24 cellular contexts compared by ENCODE assay signal in genomic region chr10:234708-235406, GRCh38.
A peak's percentile ranks its signal among the peaks of the same experiment; 100 is the strongest.
DNase-seq lines count a peak whose midpoint lies in the region; ATAC-seq and TF ChIP-seq lines count a peak whose summit lies in the region.
"Had no signal": no experiment of that assay in that cellular context is flagged by ENCODE, and none has a peak within 500 bp of the region (broad histone marks: within the 10 kb centered on the region; RNA-seq: fewer than 3 reads in every experiment).

No MANE protein-coding gene starts in this region.

- no peaks in the 10 kb centered on the region for H3K27me3 Mint-ChIP-seq in mesothelial cell of epicardium (ENCODE audit: low read depth)
- H3K27me3 Mint-ChIP-seq: activated CD4-positive, alpha-beta T cell treated with anti-CD3 and anti-CD28 coated beads, Interleukin-2, amount 10 ng/mL, durations not matched to agents 7 days and 5 days; natural killer cell treated with Interleukin-12 subunit alpha and Interleukin-12 subunit beta and Interleukin-15 and Interleukin-18, amount 100 ng/mL, for 72 hours had no signal

- CTCF ChIA-PET in PC-3 (lab: Charles Lee), result interaction anchor here (0.6 kb wide), 1 partner anchor 686 kb away, joined by 7 read pairs; no protein-coding TSS in a partner anchor

- H3K4me1 ChIP-seq in PC-3 (ENCODE audit: insufficient read depth, low read length), result peaks cover 7% of the 10 kb centered on the region
- H3K4me1 ChIP-seq: gastrocnemius medialis had no signal

- H3K9me2 ChIP-seq in PC-3 (replicated peaks; ENCODE audit: low read length), result no peaks in the 10 kb centered on the region

- H3K79me2 ChIP-seq in PC-3 (ENCODE audit: low read length), result no peaks in the 10 kb centered on the region

- peaks cover 12% of the 10 kb centered on the region for H3K36me3 Mint-ChIP-seq in mesothelial cell of epicardium
- H3K36me3 Mint-ChIP-seq: natural killer cell treated with Interleukin-12 subunit alpha and Interleukin-12 subunit beta and Interleukin-15 and Interleukin-18, amount 100 ng/mL, for 72 hours had no signal

- H3K9me3 Mint-ChIP-seq in mesothelial cell of epicardium, result no peaks in the 10 kb centered on the region
- H3K9me3 Mint-ChIP-seq: activated CD4-positive, alpha-beta T cell treated with anti-CD3 and anti-CD28 coated beads, Interleukin-2, amount 10 ng/mL, durations not matched to agents 7 days and 5 days; activated T-helper 2 cell treated with anti-CD3 and anti-CD28 coated beads, Interferon-gamma antibody, Interleukin-2, Interleukin-4, amounts not matched to agents 10 μg/mL and 5 μg/mL and 100 μg/mL, durations not matched to agents 14 hours and 24 hours and 36 hours; natural killer cell treated with Interleukin-12 subunit alpha and Interleukin-12 subunit beta and Interleukin-15 and Interleukin-18, amount 100 ng/mL, for 72 hours had no signal

- H3K4me3 ChIP-seq in PC-3 (ENCODE audit: low read length), result no peak overlapping the region
- H3K4me3 ChIP-seq: gastrocnemius medialis, tibial artery had no signal

- no peaks in the 10 kb centered on the region for H3K9me3 ChIP-seq in PC-3 (ENCODE audit: low read length)
- H3K9me3 ChIP-seq: gastrocnemius medialis, tibial artery had no signal

- no peak overlapping the region for H3K4me2 ChIP-seq in PC-3 (ENCODE audit: low read length)

- H3K4me1 Mint-ChIP-seq in mesothelial cell of epicardium, result peaks cover 17% of the 10 kb centered on the region

- ATAC-seq in PC-3, result 0 out of 2 replicates have a peak, but pooled peaks have one; percentile 27
- ATAC-seq in left colon, result no peak
- ATAC-seq: gastrocnemius medialis; natural killer cell treated with Interleukin-12 subunit alpha and Interleukin-12 subunit beta and Interleukin-15 and Interleukin-18, amount 100 ng/mL, for 72 hours had no signal

- H4K20me1 ChIP-seq in PC-3 (ENCODE audit: low read length), result no peaks in the 10 kb centered on the region

- BruUV-seq in PC-3 (replicated peaks; lab: Mats Ljungman, UMichigan), result no TSS peak

- no peaks in the 10 kb centered on the region for H3F3A ChIP-seq in PC-3 (ENCODE audit: low read length, unreplicated experiment)

- TF ChIP-seq CTCF in C4-2B (conservative IDR thresholded peaks at IDR 0.05), result peak; percentile 8
- no peak for TF ChIP-seq CTCF in PC-3 (conservative IDR thresholded peaks at IDR 0.05; ENCODE audit: low read depth, low read length)
- TF ChIP-seq CTCF in mesothelial cell of epicardium (IDR thresholded peaks at IDR 0.05; ENCODE audit: unreplicated experiment), result no peak

- H3K9ac ChIP-seq in PC-3 (ENCODE audit: low read length), result no peak overlapping the region

- POLR2A ChIA-PET in PC-3 (lab: Charles Lee; ENCODE audit: unreplicated experiment), result no interaction called here

- H3K27ac ChIP-seq in C4-2B (peak overlapping the region; percentile 72), PC-3 (ENCODE audit: low read length) (no peak overlapping the region), epithelial cell of prostate (no peak overlapping the region)
- H3K27ac ChIP-seq: gastrocnemius medialis, tibial artery had no signal

- no peaks in the 10 kb centered on the region; the same call in 1 of the 2 replicates for H3K36me3 ChIP-seq in PC-3 (ENCODE audit: low read depth, low read length)

- DNase-seq in PC-3, result no peak
- peak; percentile 36 for DNase-seq in epithelial cell of prostate (ENCODE audit: low read depth, low spot score)
- DNase-seq in mesothelial cell of epicardium (ENCODE audit: low spot score in 2 of 2, unreplicated experiment in 2 of 2), result no peak
- no peak for DNase-seq in stimulated activated CD4-positive, alpha-beta T cell treated with anti-CD3 and anti-CD28 coated beads, Interleukin-2, amount 100 ng/mL, for 48 hours
- no peak for DNase-seq in NCI-H524 (lab: John Stamatoyannopoulos, UW)
- DNase-seq in left colon, result no peak
- no peak for DNase-seq in HuH-7 (ENCODE audit: low spot score)
- DNase-seq: activated CD4-positive, alpha-beta T cell treated with anti-CD3 and anti-CD28 coated beads, Interleukin-2, amount 10 ng/mL, durations not matched to agents 7 days and 5 days; activated CD8-positive, alpha-beta memory T cell treated with anti-CD3 and anti-CD28 coated beads, Interleukin-2, amount 50 U/mL, for 4 hours; cortex of kidney; gastrocnemius medialis; HCEC 1CT; kidney glomerular epithelial cell; midbrain; NCI-H1694; NCI-H510A; posterior cingulate gyrus; RPMI8226; small intestine; stimulated activated naive CD4-positive, alpha-beta T cell treated with Interleukin-2 at 50 U/mL for 16 hours; tibial artery had no signal

- intact Hi-C loops in PC-3 (cut with micrococcal nuclease) (loop anchor here (5.0 to 10.0 kb wide), 2 partner anchors 58 to 250 kb away; no protein-coding TSS in a partner anchor), left colon (cut with DNase I, micrococcal nuclease) (no loop called here)

- no peak overlapping the region for H3K4me3 Mint-ChIP-seq in mesothelial cell of epicardium
- H3K4me3 Mint-ChIP-seq: activated CD4-positive, alpha-beta T cell treated with anti-CD3 and anti-CD28 coated beads, Interleukin-2, amount 10 ng/mL, durations not matched to agents 7 days and 5 days; natural killer cell treated with Interleukin-12 subunit alpha and Interleukin-12 subunit beta and Interleukin-15 and Interleukin-18, amount 100 ng/mL, for 72 hours had no signal

- no peaks in the 10 kb centered on the region for H3K27me3 ChIP-seq in PC-3 (ENCODE audit: low read length)
- H3K27me3 ChIP-seq: gastrocnemius medialis, tibial artery had no signal

- H2AFZ ChIP-seq in PC-3 (ENCODE audit: low read length), result no peak overlapping the region

- peak overlapping the region; percentile 67 for H3K27ac Mint-ChIP-seq in mesothelial cell of epicardium
- H3K27ac Mint-ChIP-seq: activated CD4-positive, alpha-beta T cell treated with anti-CD3 and anti-CD28 coated beads, Interleukin-2, amount 10 ng/mL, durations not matched to agents 7 days and 5 days; activated T-helper 2 cell treated with anti-CD3 and anti-CD28 coated beads, Interferon-gamma antibody, Interleukin-2, Interleukin-4, amounts not matched to agents 10 μg/mL and 5 μg/mL and 100 μg/mL, durations not matched to agents 14 hours and 24 hours and 36 hours had no signal
